Comparison of ENCODE assay signal across 1 cellular context in the genomic region with DNA sequence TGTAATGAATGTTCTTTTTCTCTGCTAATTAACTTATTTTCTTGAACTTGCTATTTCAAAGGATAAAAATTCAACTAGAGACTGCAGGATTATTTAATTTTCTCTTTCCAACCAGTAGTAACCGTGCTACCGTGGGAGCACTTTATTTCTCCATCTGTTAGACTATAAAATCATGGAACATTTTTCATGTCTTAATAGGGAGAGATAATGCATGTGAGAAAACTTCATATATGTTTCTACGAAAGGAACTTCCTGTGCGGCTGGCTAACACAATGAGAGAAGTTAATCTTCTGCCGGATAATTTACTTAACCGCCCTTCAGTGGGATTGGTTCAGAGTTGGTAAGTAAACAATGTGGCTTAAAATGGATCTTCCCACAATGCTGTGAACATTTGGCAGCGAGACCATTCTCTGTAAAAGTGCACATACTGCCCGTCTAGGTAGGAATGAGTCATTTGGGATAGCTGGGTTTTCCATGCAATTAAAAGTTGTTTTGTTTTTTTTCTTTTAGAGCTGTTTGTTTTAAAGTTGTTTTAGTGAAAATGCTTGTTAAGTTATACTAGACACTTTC.
TF ChIP-seq lines count a peak whose summit lies in the region.

No MANE protein-coding gene starts in this region.

TF ChIP-seq in IMR-90, 13 proteins besides CTCF, POLR2A, EP300 and RAD21:
- no peak for TF ChIP-seq MAFK (IDR thresholded peaks at IDR 0.05; ENCODE audit: low read depth, low read length)
- TF ChIP-seq CHD1 (IDR thresholded peaks at IDR 0.05; ENCODE audit: low read depth, low read length), result no peak
- TF ChIP-seq RFX5 (IDR thresholded peaks at IDR 0.05; ENCODE audit: low read depth, low read length), result no peak
- TF ChIP-seq MXI1 (IDR thresholded peaks at IDR 0.05; ENCODE audit: borderline replicate concordance, low read depth, low read length), result no peak
- TF ChIP-seq CEBPB (IDR thresholded peaks at IDR 0.05; ENCODE audit: low read depth, low read length), result no peak
- TF ChIP-seq SMC3 (IDR thresholded peaks at IDR 0.05; ENCODE audit: low read depth, low read length), result no peak
- no peak for TF ChIP-seq FOS (IDR thresholded peaks at IDR 0.05; ENCODE audit: low read depth, low read length)
- no peak for TF ChIP-seq BHLHE40 (IDR thresholded peaks at IDR 0.05; ENCODE audit: low read depth, low read length)
